Comparison of ENCODE assay signal across 12 cellular contexts in genomic region chr19:47005873-47006272, GRCh38. TPM values are rescaled to one million over a fixed set of nuclear protein-coding genes. Genes with fewer than 3 reads are reported as not detected.
A peak's percentile ranks its signal among the peaks of the same experiment; 100 is the strongest.
DNase-seq lines count a peak whose midpoint lies in the region; ATAC-seq, FAIRE-seq and TF ChIP-seq lines count a peak whose summit lies in the region.
"Had no signal": no experiment of that assay in that cellular context is flagged by ENCODE, and none has a peak within 500 bp of the region (broad histone marks: within the 10 kb centered on the region; RNA-seq: fewer than 3 reads in every experiment).

No MANE protein-coding gene starts in this region.

- H3K9ac ChIP-seq in GM12878 (ENCODE audit: control insufficient read depth, insufficient read depth, low read length), result no peak overlapping the region

- no peak for TF ChIP-seq EP300 in GM12878 (IDR thresholded peaks at IDR 0.05; ENCODE audit: borderline replicate concordance in 1 of 2, control insufficient read depth in 1 of 2, low read depth in 2 of 2, low read length in 2 of 2)

- peak; percentile 25 for DNase-seq in NCI-H2171 treated with DMSO at 0.1 percent for 48 hours (lab: John Stamatoyannopoulos, UW)
- DNase-seq in NCI-H2171 (lab: John Stamatoyannopoulos, UW), result no peak
- peak; percentile 73 for DNase-seq in NB4 (ENCODE audit: low read depth)
- no peak for DNase-seq in GM12878 (ENCODE audit: low read depth, low spot score)
- no peak for DNase-seq in neural crest cell (ENCODE audit: low read depth, low spot score)
- DNase-seq in stimulated activated naive CD4-positive, alpha-beta T cell treated with Interleukin-2 at 50 U/mL for 16 hours (lab: John Stamatoyannopoulos, UW), result no peak
- DNase-seq: activated CD8-positive, alpha-beta memory T cell treated with anti-CD3 and anti-CD28 coated beads for 24 hours; amniotic stem cell; NCI-H1105 had no signal

- WGBS in GM12878 (ENCODE audit: insufficient coverage, insufficient replicate concordance, low lambda C conversion rate, missing lambda C conversion rate), result 63% methylated on average over 4 of the region's 4 CpGs

- in situ Hi-C loops in GM12878 (cut with MboI), result no loop called here

- H3K9me3 ChIP-seq in GM12878 (replicated peaks; ENCODE audit: control insufficient read depth, insufficient read depth, low read length), result no peaks in the 10 kb centered on the region
- H3K9me3 ChIP-seq: SJSA1 had no signal

- no TSS peak for BruUV-seq in GM12878 (replicated peaks; lab: Mats Ljungman, UMichigan)

- TF ChIP-seq CTCF in NB4 (IDR thresholded peaks at IDR 0.05; ENCODE audit: low read depth, low read length), result no peak
- no peak for TF ChIP-seq CTCF in GM12878 (IDR thresholded peaks at IDR 0.05 in 2 of 3, conservative IDR thresholded peaks at IDR 0.05 in 1 of 3; ENCODE audit: control insufficient read depth in 2 of 3, extremely low read depth in 1 of 3, insufficient read depth in 1 of 3, low read depth in 3 of 3, low read length in 3 of 3)
- no peak for TF ChIP-seq CTCF in neural crest cell (conservative IDR thresholded peaks at IDR 0.05)

- peaks cover 8% of the 10 kb centered on the region for H3K27me3 Mint-ChIP-seq in neural crest cell (ENCODE audit: low read depth)

- SMC1A ChIA-PET in GM12878 (lab: Charles Lee; ENCODE audit: uncharacterized antibody, unreplicated experiment), result no interaction called here

- peaks cover 6% of the 10 kb centered on the region for H3K9me3 Mint-ChIP-seq in neural crest cell

- TF ChIP-seq RAD21 in GM12878 (IDR thresholded peaks at IDR 0.05; ENCODE audit: insufficient read depth, low read depth, low read length), result no peak

- peaks cover 23% of the 10 kb centered on the region for H3K4me1 Mint-ChIP-seq in neural crest cell

- ATAC-seq in GM12878 (peak; percentile 54; the same call in 2 of the 3 replicates), HG02885 (IDR thresholded peaks at IDR 0.05; ENCODE audit: poor library complexity, unreplicated experiment) (no peak), HG03095 (IDR thresholded peaks at IDR 0.05; ENCODE audit: unreplicated experiment) (no peak)

- no peak for FAIRE-seq in GM12878 (lab: Jason Lieb, UNC)

- no peaks in the 10 kb centered on the region for H3K27me3 ChIP-seq in GM12878 (replicated peaks in 1 of 2; ENCODE audit: control insufficient read depth in 2 of 2, insufficient read depth in 2 of 2, low read length in 1 of 2)
- H3K27me3 ChIP-seq: SJSA1 had no signal

- peaks cover 0 to 1% of the 10 kb centered on the region in 2 experiments; a peak in 2 of 4 replicates for H3K36me3 ChIP-seq in GM12878 (ENCODE audit: control insufficient read depth in 2 of 2, insufficient read depth in 2 of 2, low read length in 1 of 2)

- H3K4me2 ChIP-seq in GM12878 (ENCODE audit: control insufficient read depth, insufficient read depth), result no peak overlapping the region

- H3K4me3 ChIP-seq in NB4 (ENCODE audit: low read depth, low read length), result no peak overlapping the region
- H3K4me3 ChIP-seq in GM12878, result no peak overlapping the region
- H3K4me3 ChIP-seq: SJSA1 had no signal

- H3K4me3 Mint-ChIP-seq in neural crest cell, result peak overlapping the region; percentile 18

- TF ChIP-seq POLR2A in NB4 (IDR thresholded peaks at IDR 0.05; ENCODE audit: extremely low read depth, insufficient read length) (no peak), GM12878 (IDR thresholded peaks at IDR 0.05; ENCODE audit: low read depth, low read length) (no peak)

- intact Hi-C loops in GM12878 (cut with micrococcal nuclease; ENCODE audit: unreplicated experiment), result no loop called here

- no peaks in the 10 kb centered on the region for H4K20me1 ChIP-seq in GM12878 (ENCODE audit: control insufficient read depth, insufficient read depth)

- H3K27ac ChIP-seq in GM12878 (ENCODE audit: control insufficient read depth, insufficient read depth), result no peak overlapping the region
- H3K27ac ChIP-seq: SJSA1 had no signal

- peaks cover 13% of the 10 kb centered on the region for H3K36me3 Mint-ChIP-seq in neural crest cell (ENCODE audit: low read depth)

- H3K27ac Mint-ChIP-seq in neural crest cell (ENCODE audit: unreplicated experiment), result no peak overlapping the region

- no peaks in the 10 kb centered on the region for H3K79me2 ChIP-seq in GM12878 (ENCODE audit: control insufficient read depth, insufficient read depth, low read length)

- no peaks in the 10 kb centered on the region for H3K4me1 ChIP-seq in GM12878 (ENCODE audit: control insufficient read depth, insufficient read depth, low read length)
- H3K4me1 ChIP-seq: SJSA1 had no signal

- POLR2A ChIA-PET in GM12878 (lab: Charles Lee), result no interaction called here

- RAD21 ChIA-PET in GM12878 (lab: Charles Lee; ENCODE audit: unreplicated experiment), result no interaction called here

- CTCF ChIA-PET in GM12878 (lab: Yijun Ruan, JAX), result no interaction called here

- no peak overlapping the region for H2AFZ ChIP-seq in GM12878 (ENCODE audit: control insufficient read depth, low read depth, low read length)

TF ChIP-seq in GM12878, 131 proteins besides CTCF, POLR2A, EP300 and RAD21 (continues in another document):
- peak; percentile 89 for TF ChIP-seq MLLT1 (IDR thresholded peaks at IDR 0.05)
- TF ChIP-seq SRF (IDR thresholded peaks at IDR 0.05; ENCODE audit: low read depth in 2 of 2, low read length in 2 of 2), result peak in 1 of 2 experiments; percentile 66; a peak in 1 of 4 replicates

RNA-seq across cellular contexts. Expression of gene NPAS1, which starts 13.8 kb away (rescaled TPM):
- 0.78 TPM in 1 of 2 replicates, not detected in the other for total RNA-seq in GM12878 (2013; cell fraction: nucleolus; rRNA removed)
- total RNA-seq in GM12878 (2014; rRNA removed), result 0.17 TPM in 1 of 2 replicates, not detected in the other
- total RNA-seq in GM12878 (2014; rRNA removed; fragmentation: Illumina TruSeq; extraction: Trizol), result not detected in 2 replicates
- total RNA-seq in GM12878 (2021), result 0.45 and 0.72 TPM in 2 replicates
- 0.28 TPM for polyA plus RNA-seq in GM12878 (2011; ENCODE audit: low read depth)
- polyA plus RNA-seq in GM12878 (2011; rRNA removed), result 0.14 TPM in 1 of 2 replicates, not detected in the other
- 0.42 and 1.7 TPM in 2 replicates for polyA plus RNA-seq in GM12878 (2011; cell fraction: cytosol; rRNA removed)
- polyA plus RNA-seq in GM12878 (2011; cell fraction: nucleus; rRNA removed), result 0.96 and 1.0 TPM in 2 replicates
- 0.65 and 1.4 TPM in 2 replicates for polyA plus RNA-seq in GM12878 (2012)
- 0.18 TPM in 1 of 2 replicates, not detected in the other for polyA plus RNA-seq in GM12878 (2014; fragmentation: Illumina TruSeq; extraction: Trizol)
- not detected for polyA plus RNA-seq in GM12878 (2014; fragmentation: Nextera tagmentation; extraction: Ambion mirVana)
- polyA plus RNA-seq in GM12878 (2014; rRNA removed), result 0.51 and 0.88 TPM in 2 replicates
- under 1 TPM; 0.28 to 0.49 TPM for polyA plus RNA-seq in GM12878 (2016; fragmentation: Nextera tagmentation; extraction: Ambion mirVana)
- 0.31 TPM in 1 of 2 replicates, not detected in the other for polyA minus RNA-seq in GM12878 (2011; rRNA and poly(A)+ RNA removed)
- polyA minus RNA-seq in GM12878 (2011; cell fraction: cytosol; rRNA and poly(A)+ RNA removed), result not detected in 2 replicates
- polyA minus RNA-seq in GM12878 (2011; cell fraction: nucleus; rRNA and poly(A)+ RNA removed), result not detected in 2 replicates
- 1.5 and 1.9 TPM in 2 replicates for total RNA-seq in neural crest cell
- total RNA-seq: SJSA1 had no signal

RNA-seq across cellular contexts. Expression of gene TMEM160, which starts 42.6 kb away (rescaled TPM):
- 1.7 and 2.8 TPM in 2 replicates for total RNA-seq in GM12878 (2013; cell fraction: nucleolus; rRNA removed)
- total RNA-seq in GM12878 (2014; rRNA removed), result 77.3 and 83.3 TPM in 2 replicates
- total RNA-seq in GM12878 (2014; rRNA removed; fragmentation: Illumina TruSeq; extraction: Trizol), result 2.0 and 2.4 TPM in 2 replicates
- total RNA-seq in GM12878 (2021), result 61.8 and 63.4 TPM in 2 replicates
- polyA plus RNA-seq in GM12878 (2011; ENCODE audit: low read depth), result 3.7 TPM
- polyA plus RNA-seq in GM12878 (2011; rRNA removed), result 4.2 and 15.2 TPM in 2 replicates
- polyA plus RNA-seq in GM12878 (2011; cell fraction: cytosol; rRNA removed), result 47.8 and 76.9 TPM in 2 replicates
- polyA plus RNA-seq in GM12878 (2011; cell fraction: nucleus; rRNA removed), result 28.3 and 29.1 TPM in 2 replicates
- 27.5 and 29.0 TPM in 2 replicates for polyA plus RNA-seq in GM12878 (2012)
- polyA plus RNA-seq in GM12878 (2014; fragmentation: Illumina TruSeq; extraction: Trizol), result 0.21 TPM in 1 of 2 replicates, not detected in the other
- polyA plus RNA-seq in GM12878 (2014; fragmentation: Nextera tagmentation; extraction: Ambion mirVana), result under 1 TPM in 1 of 2 experiments, not detected in 1; 0.71 TPM
- polyA plus RNA-seq in GM12878 (2014; rRNA removed), result 78.5 and 94.8 TPM in 2 replicates
- 100 to 1,000 TPM; 138 to 147 TPM for polyA plus RNA-seq in GM12878 (2016; fragmentation: Nextera tagmentation; extraction: Ambion mirVana)
- 2.4 and 3.6 TPM in 2 replicates for polyA minus RNA-seq in GM12878 (2011; rRNA and poly(A)+ RNA removed)
- polyA minus RNA-seq in GM12878 (2011; cell fraction: cytosol; rRNA and poly(A)+ RNA removed), result 8.8 and 9.9 TPM in 2 replicates
- polyA minus RNA-seq in GM12878 (2011; cell fraction: nucleus; rRNA and poly(A)+ RNA removed), result 4.5 and 10.5 TPM in 2 replicates
- 51.1 and 57.5 TPM in 2 replicates for total RNA-seq in neural crest cell

Comparison
In these comparisons a context has a peak if more than half of its experiments do, and no peak if none do; other contexts are left out.
1. DNase-seq: peak in NCI-H2171 treated with DMSO at 0.1 percent for 48 hours (single experiment) and NB4 (single experiment); none in NCI-H2171 (single experiment), GM12878 (single experiment), neural crest cell (single experiment) and stimulated activated naive CD4-positive, alpha-beta T cell treated with Interleukin-2 at 50 U/mL for 16 hours (single experiment).